Comparison of ENCODE assay signal across 8 cellular contexts in genomic region chr19:10653482-10653731, GRCh38. TPM values are rescaled to one million over a fixed set of nuclear protein-coding genes. Genes with fewer than 3 reads are reported as not detected.
A peak's percentile ranks its signal among the peaks of the same experiment; 100 is the strongest.
DNase-seq lines count a peak whose midpoint lies in the region; ATAC-seq and TF ChIP-seq lines count a peak whose summit lies in the region.

No MANE protein-coding gene starts in this region.

- no peak for TF ChIP-seq RAD21 in liver (IDR thresholded peaks at IDR 0.05)

- TF ChIP-seq CTCF in astrocyte of the cerebellum (IDR thresholded peaks at IDR 0.05; ENCODE audit: low read depth, low read length, missing control alignments), result no peak
- no peak for TF ChIP-seq CTCF in liver (IDR thresholded peaks at IDR 0.05; ENCODE audit: low read depth, low read length, missing input control)
- TF ChIP-seq CTCF in tibial nerve (IDR thresholded peaks at IDR 0.05), result no peak

- H3K27ac ChIP-seq in liver (ENCODE audit: low read depth in 1 of 2, low read length in 2 of 2) (peak overlapping the region; percentile 95 to 98), tibial nerve (peak overlapping the region; percentile 92 to 100 (median 95))

- H3K4me1 Mint-ChIP-seq in activated T-cell treated with anti-CD3 and anti-CD28 coated beads, Interleukin-2, amount 50 U/mL, for 24 hours (ENCODE audit: low read depth), result peaks cover 32% of the 10 kb centered on the region

- H3K36me3 Mint-ChIP-seq in activated T-cell treated with anti-CD3 and anti-CD28 coated beads, Interleukin-2, amount 50 U/mL, for 24 hours (ENCODE audit: low read depth), result peaks cover 58% of the 10 kb centered on the region

- peak overlapping the region; percentile 90 for H3K4me3 Mint-ChIP-seq in activated T-cell treated with anti-CD3 and anti-CD28 coated beads, Interleukin-2, amount 50 U/mL, for 24 hours

- H3K9me3 Mint-ChIP-seq in activated T-cell treated with anti-CD3 and anti-CD28 coated beads, Interleukin-2, amount 50 U/mL, for 24 hours, result no peaks in the 10 kb centered on the region

- TF ChIP-seq POLR2A in tibial nerve (IDR thresholded peaks at IDR 0.05), result no peak

- H3K36me3 ChIP-seq in liver (ENCODE audit: control insufficient read depth in 4 of 4, insufficient read depth in 3 of 4, low read depth in 1 of 4, low read length in 3 of 4), result peaks cover 0 to 2% (median 0%) of the 10 kb centered on the region in 4 donors
- H3K36me3 ChIP-seq in tibial nerve, result peaks cover 0 to 17% (median 0%) of the 10 kb centered on the region in 3 donors

- in situ Hi-C loops in astrocyte of the cerebellum (cut with HindIII; ENCODE audit: low sequenced_read_pairs), result no loop called here

- ATAC-seq in GM18517 (IDR thresholded peaks at IDR 0.05; ENCODE audit: unreplicated experiment) (no peak), HG03439 (IDR thresholded peaks at IDR 0.05; ENCODE audit: unreplicated experiment) (no peak)

- peak overlapping the region; percentile 98 for H3K27ac Mint-ChIP-seq in activated T-cell treated with anti-CD3 and anti-CD28 coated beads, Interleukin-2, amount 50 U/mL, for 24 hours

- H3K27me3 Mint-ChIP-seq in activated T-cell treated with anti-CD3 and anti-CD28 coated beads, Interleukin-2, amount 50 U/mL, for 24 hours, result no peaks in the 10 kb centered on the region

- 0% methylated on average over 18 of the region's 18 CpGs for WGBS in liver
- 0% methylated on average over 18 of the region's 18 CpGs for WGBS in tibial nerve, 2 donors

- peak overlapping the region; percentile 94 to 98 for H3K9ac ChIP-seq in liver (ENCODE audit: low read depth in 1 of 2, low read length in 2 of 2)

- no peak for TF ChIP-seq EP300 in tibial nerve (IDR thresholded peaks at IDR 0.05)

- H3K4me3 ChIP-seq in astrocyte of the cerebellum (ENCODE audit: low read depth, low read length) (peak overlapping the region; percentile 86), liver (ENCODE audit: low read depth in 1 of 3, low read length in 3 of 3) (peak overlapping the region; percentile 84 to 95 (median 91)), tibial nerve (peak overlapping the region; percentile 82 to 98 (median 92))

- no peaks in the 10 kb centered on the region for H3K27me3 ChIP-seq in liver (ENCODE audit: control insufficient read depth in 4 of 4, insufficient read depth in 4 of 4, low read length in 3 of 4)
- no peaks in the 10 kb centered on the region for H3K27me3 ChIP-seq in tibial nerve

- H3K9me3 ChIP-seq in liver (ENCODE audit: control insufficient read depth in 4 of 4, low read length in 3 of 4) (no peaks in the 10 kb centered on the region), tibial nerve (no peaks in the 10 kb centered on the region)

- DNase-seq in activated T-cell treated with anti-CD3 and anti-CD28 coated beads, Interleukin-2, amount 50 U/mL, for 24 hours, result no peak
- DNase-seq in activated T-cell treated with anti-CD3 and anti-CD28 coated beads for 4 hours (no peak), astrocyte of the cerebellum (ENCODE audit: low read depth) (no peak), tibial nerve (ENCODE audit: low spot score in 2 of 2) (no peak), NCI-H2227 (lab: John Stamatoyannopoulos, UW; ENCODE audit: unreplicated experiment) (no peak)

- H3K4me1 ChIP-seq in liver (ENCODE audit: control insufficient read depth in 4 of 4, insufficient read depth in 4 of 4, low read length in 3 of 4) (peaks cover 0 to 24% (median 19%) of the 10 kb centered on the region in 4 donors), tibial nerve (peaks cover 0 to 50% (median 23%) of the 10 kb centered on the region in 4 donors)

TF ChIP-seq in liver, 16 proteins besides CTCF, POLR2A, EP300 and RAD21:
- no peak for TF ChIP-seq SP1 (IDR thresholded peaks at IDR 0.05)
- no peak for TF ChIP-seq ZBTB33 (IDR thresholded peaks at IDR 0.05)
- no peak for TF ChIP-seq JUND (IDR thresholded peaks at IDR 0.05)
- no peak for TF ChIP-seq GABPA (IDR thresholded peaks at IDR 0.05 in 1 of 2, conservative IDR thresholded peaks at IDR 0.05 in 1 of 2)
- no peak for TF ChIP-seq MAX (IDR thresholded peaks at IDR 0.05)
- TF ChIP-seq ATF3 (IDR thresholded peaks at IDR 0.05), result no peak
- no peak for TF ChIP-seq REST (IDR thresholded peaks at IDR 0.05)
- TF ChIP-seq YY1 (IDR thresholded peaks at IDR 0.05), result no peak
- no peak for TF ChIP-seq EGR1 (IDR thresholded peaks at IDR 0.05; ENCODE audit: low read depth in 2 of 2)
- no peak for TF ChIP-seq FOXA1 (IDR thresholded peaks at IDR 0.05)
- no peak for TF ChIP-seq RXRA (IDR thresholded peaks at IDR 0.05)

RNA-seq across cellular contexts. Expression of gene ILF3, which starts 0.7 kb away (rescaled TPM):
- total RNA-seq in liver, result 10 to 100 TPM; 53.8 to 85.1 TPM
- polyA plus RNA-seq in liver, result 10 to 100 TPM; 31.7 to 32.0 TPM
- 100 to 1,000 TPM; 109 to 166 (median 127) TPM for total RNA-seq in tibial nerve

RNA-seq across cellular contexts. Expression of gene SLC44A2, which starts 28.1 kb away (rescaled TPM):
- total RNA-seq in liver (10 to 100 TPM; 13.0 to 21.6 TPM), tibial nerve (100 to 1,000 TPM; 104 to 193 (median 132) TPM)
- polyA plus RNA-seq in liver, result 10 to 100 TPM; 12.0 to 13.9 TPM

RNA-seq across cellular contexts. Expression of gene QTRT1, which starts 47.8 kb away (rescaled TPM):
- total RNA-seq in liver, result 10 to 100 TPM; 13.2 to 28.3 TPM
- 10 to 100 TPM; 17.1 to 38.1 TPM for polyA plus RNA-seq in liver
- 100 to 1,000 TPM in 1 of 4 donors, 10 to 100 TPM in 3; 43.7 to 134 (median 65.3) TPM for total RNA-seq in tibial nerve

Comparison
In these comparisons a context has a peak if more than half of its experiments do, and no peak if none do; other contexts are left out.
1. RNA of gene SLC44A2, which starts 28.1 kb away (total RNA-seq): 104 to 193 TPM in tibial nerve; 13.0 to 21.6 TPM in liver; every median in the first group is over 4 times any median in the second.
2. Peak in every context shown above with its lines, with median percentiles within 50 percentile points of each other: H3K4me3 ChIP-seq.